Comparison of ENCODE assay signal across 3 cellular contexts in genomic region chr10:112120491-112120890, GRCh38.
"Had no signal": no experiment of that assay in that cellular context is flagged by ENCODE, and none has a peak within 500 bp of the region (broad histone marks: within the 10 kb centered on the region; RNA-seq: fewer than 3 reads in every experiment).

No MANE protein-coding gene starts in this region.

- H3K4me3 ChIP-seq: GM12878 had no signal

- DNase-seq: GDM1, GF-D8 had no signal

- ATAC-seq: GM12878 had no signal
